ENCODE assay signal across 24 cellular contexts in genomic region chr2:183390109-183390508, GRCh38.
"Had no signal": no experiment of that assay in that cellular context is flagged by ENCODE, and none has a peak within 500 bp of the region (broad histone marks: within the 10 kb centered on the region; RNA-seq: fewer than 3 reads in every experiment).

No MANE protein-coding gene starts in this region.

- DNase-seq: activated CD4-positive, alpha-beta memory T cell treated with anti-CD3 and anti-CD28 coated beads, Interleukin-2, amount 10 ng/mL, durations not matched to agents 7 days and 5 days; activated CD4-positive, alpha-beta T cell treated with anti-CD3 and anti-CD28 coated beads for 36 hours; activated CD4-positive, alpha-beta T cell treated with anti-CD3 and anti-CD28 coated beads, Interleukin-2, amount 50 U/mL, for 1 hour; activated gamma-delta T cell; activated naive CD4-positive, alpha-beta T cell treated with anti-CD3 and anti-CD28 coated beads for 36 hours; activated T-cell treated with anti-CD3 and anti-CD28 coated beads for 4 hours; activated T-cell treated with anti-CD3 and anti-CD28 coated beads, Interleukin-2, amount 50 U/mL, for 48 hours; caudate nucleus; Kasumi-1; KBM-7; NCI-H1105 treated with DMSO at 0.1 percent for 48 hours; NCI-H1436 treated with DMSO at 0.1 percent for 48 hours; NCI-H187; NCI-H2081; NCI-H510A treated with DMSO at 0.1 percent for 48 hours; NCI-H69; NK-92 treated with Interleukin-12 subunit alpha and Interleukin-12 subunit beta, amount 100 ng/mL, for 24 hours; PC-3; SIG-M5; T-helper 2 cell; WERI-Rb-1 had no signal

- H3K4me1 Mint-ChIP-seq: activated CD4-positive, alpha-beta memory T cell treated with anti-CD3 and anti-CD28 coated beads, Interleukin-2, amount 10 ng/mL, durations not matched to agents 7 days and 5 days; activated CD4-positive, alpha-beta T cell treated with anti-CD3 and anti-CD28 coated beads for 36 hours; activated T-helper 17 cell treated with anti-CD3 and anti-CD28 coated beads, Interleukin-2, amount 50 U/mL, for 72 hours had no signal

- H3K36me3 ChIP-seq: breast epithelium, WERI-Rb-1 had no signal

- H3K27ac Mint-ChIP-seq: activated CD4-positive, alpha-beta memory T cell treated with anti-CD3 and anti-CD28 coated beads, Interleukin-2, amount 10 ng/mL, durations not matched to agents 7 days and 5 days; activated CD4-positive, alpha-beta T cell treated with anti-CD3 and anti-CD28 coated beads for 36 hours; activated naive CD4-positive, alpha-beta T cell treated with anti-CD3 and anti-CD28 coated beads for 36 hours; activated naive CD8-positive, alpha-beta T cell; activated T-helper 17 cell treated with anti-CD3 and anti-CD28 coated beads, Interleukin-2, amount 50 U/mL, for 72 hours had no signal

- H3K27me3 Mint-ChIP-seq: activated CD4-positive, alpha-beta memory T cell treated with anti-CD3 and anti-CD28 coated beads, Interleukin-2, amount 10 ng/mL, durations not matched to agents 7 days and 5 days; activated CD4-positive, alpha-beta T cell treated with anti-CD3 and anti-CD28 coated beads for 36 hours; activated naive CD8-positive, alpha-beta T cell; activated T-helper 17 cell treated with anti-CD3 and anti-CD28 coated beads, Interleukin-2, amount 50 U/mL, for 72 hours had no signal

- H3K4me1 ChIP-seq: breast epithelium had no signal

- H3K27ac ChIP-seq: breast epithelium, WERI-Rb-1 had no signal

- H3K4me3 Mint-ChIP-seq: activated CD4-positive, alpha-beta memory T cell treated with anti-CD3 and anti-CD28 coated beads, Interleukin-2, amount 10 ng/mL, durations not matched to agents 7 days and 5 days; activated CD4-positive, alpha-beta T cell treated with anti-CD3 and anti-CD28 coated beads for 36 hours; activated naive CD4-positive, alpha-beta T cell treated with anti-CD3 and anti-CD28 coated beads for 36 hours; activated naive CD8-positive, alpha-beta T cell; activated T-helper 17 cell treated with anti-CD3 and anti-CD28 coated beads, Interleukin-2, amount 50 U/mL, for 72 hours had no signal

- H3K4me3 ChIP-seq: breast epithelium had no signal

- ATAC-seq: activated CD4-positive, alpha-beta T cell treated with anti-CD3 and anti-CD28 coated beads for 36 hours; activated T-helper 17 cell treated with anti-CD3 and anti-CD28 coated beads, Interleukin-2, amount 50 U/mL, for 72 hours; PC-3 had no signal

- H3K27me3 ChIP-seq: breast epithelium had no signal
